Comparison of ENCODE assay signal across 22 cellular contexts in the genomic region with DNA sequence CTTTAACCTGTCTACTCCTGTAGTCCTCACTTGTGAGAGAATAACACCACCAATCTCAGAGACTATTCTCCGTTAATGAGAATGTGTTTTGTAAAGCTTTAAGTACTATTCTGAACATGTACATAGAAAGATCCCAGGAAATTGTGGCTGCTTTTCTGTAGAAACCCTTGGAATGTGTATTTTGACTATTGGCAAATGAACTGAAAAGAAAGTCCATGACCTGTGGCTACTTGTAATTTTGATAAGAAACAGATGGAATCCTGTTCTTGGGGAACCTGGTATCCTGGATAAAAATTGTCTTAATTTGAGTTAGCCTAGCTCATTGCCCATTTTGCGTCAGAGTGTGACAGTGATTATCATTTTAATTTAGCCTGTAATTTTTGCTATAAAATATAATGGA. TPM values are rescaled to one million over a fixed set of nuclear protein-coding genes. Genes with fewer than 3 reads are reported as not detected.
DNase-seq lines count a peak whose midpoint lies in the region; ATAC-seq and TF ChIP-seq lines count a peak whose summit lies in the region.
"Had no signal": no experiment of that assay in that cellular context is flagged by ENCODE, and none has a peak within 500 bp of the region (broad histone marks: within the 10 kb centered on the region; RNA-seq: fewer than 3 reads in every experiment).

No MANE protein-coding gene starts in this region.

- H3K9me3 Mint-ChIP-seq in HFFc6 = no peaks in the 10 kb centered on the region
- H3K9me3 Mint-ChIP-seq: activated CD8-positive, alpha-beta T cell treated with anti-CD3 and anti-CD28 coated beads for 36 hours; activated naive CD4-positive, alpha-beta T cell treated with anti-CD3 and anti-CD28 coated beads for 36 hours; CD8-positive, alpha-beta memory T cell had no signal

- no peaks in the 10 kb centered on the region for H3K27me3 Mint-ChIP-seq in HFFc6 (ENCODE audit: insufficient read depth)
- H3K27me3 Mint-ChIP-seq: activated CD8-positive, alpha-beta T cell treated with anti-CD3 and anti-CD28 coated beads for 36 hours; brain; CD8-positive, alpha-beta memory T cell had no signal

- H3K4me1 Mint-ChIP-seq in HFFc6 (ENCODE audit: low read depth) = peaks cover 28% of the 10 kb centered on the region

- peak overlapping the region; percentile 77 for H3K27ac Mint-ChIP-seq in HFFc6
- H3K27ac Mint-ChIP-seq: activated naive CD4-positive, alpha-beta T cell treated with anti-CD3 and anti-CD28 coated beads for 36 hours had no signal

- DNase-seq in AG08395 (ENCODE audit: low spot score) = peak; percentile 38
- DNase-seq in HFFc6 = peak; percentile 26
- peak; percentile 31 for DNase-seq in astrocyte of the cerebellum (ENCODE audit: low read depth)
- DNase-seq in fibroblast of the aortic adventitia (ENCODE audit: low read depth) = peak; percentile 67
- DNase-seq in GF-D8 (lab: John Stamatoyannopoulos, UW) = no peak
- no peak for DNase-seq in NCI-H345 treated with DMSO at 0.1 percent for 48 hours (lab: John Stamatoyannopoulos, UW; ENCODE audit: unreplicated experiment)
- no peak for DNase-seq in cardiac septum (ENCODE audit: low spot score)
- no peak for DNase-seq in left ventricle myocardium superior
- DNase-seq: activated CD8-positive, alpha-beta T cell treated with anti-CD3 and anti-CD28 coated beads for 36 hours; activated naive CD4-positive, alpha-beta T cell treated with anti-CD3 and anti-CD28 coated beads for 36 hours; CD8-positive, alpha-beta memory T cell; cortex of kidney; foreskin melanocyte; MV-4-11; NCI-H1694 treated with DMSO at 0.1 percent for 48 hours; NCI-H2227 treated with DMSO at 0.1 percent for 48 hours; nucleus accumbens; T1000; testis had no signal

- ATAC-seq in left ventricle myocardium superior = no peak
- ATAC-seq: activated CD8-positive, alpha-beta T cell treated with anti-CD3 and anti-CD28 coated beads for 36 hours; Panc1 had no signal

- intact Hi-C loops in cardiac septum (cut with DNase I) = no loop called here
- intact Hi-C loops in left ventricle myocardium superior (cut with micrococcal nuclease) = no loop called here

- H3K36me3 Mint-ChIP-seq in HFFc6 (ENCODE audit: low read depth) = no peaks in the 10 kb centered on the region; the same call in 1 of the 2 replicates

- peak overlapping the region; percentile 65 for H3K4me3 Mint-ChIP-seq in HFFc6
- H3K4me3 Mint-ChIP-seq: activated CD8-positive, alpha-beta T cell treated with anti-CD3 and anti-CD28 coated beads for 36 hours; activated naive CD4-positive, alpha-beta T cell treated with anti-CD3 and anti-CD28 coated beads for 36 hours; brain; CD8-positive, alpha-beta memory T cell had no signal

- TF ChIP-seq CTCF in HFFc6 (IDR thresholded peaks at IDR 0.05) (no peak), astrocyte of the cerebellum (IDR thresholded peaks at IDR 0.05; ENCODE audit: low read depth, low read length, missing control alignments) (no peak), fibroblast of the aortic adventitia (IDR thresholded peaks at IDR 0.05; ENCODE audit: insufficient read depth, low read length) (no peak)

- in situ Hi-C loops in astrocyte of the cerebellum (cut with HindIII; ENCODE audit: low sequenced_read_pairs) = loop anchor here (5.0 kb wide), 1 partner anchor 36 kb away; no protein-coding TSS in a partner anchor

- no peak overlapping the region for H3K4me3 ChIP-seq in astrocyte of the cerebellum (ENCODE audit: low read depth, low read length)
- no peak overlapping the region for H3K4me3 ChIP-seq in fibroblast of the aortic adventitia (ENCODE audit: low read depth, low read length)
- H3K4me3 ChIP-seq: lung, testis had no signal

RNA-seq across cellular contexts. Expression of gene CTCF, which starts 9.1 kb away (rescaled TPM):
- total RNA-seq in HFFc6 (2021; fragmentation: NEBNext Ultra II Directional; extraction: Animal tissue kit (Norgen Biotek cat#: 25700)) = 10 to 100 TPM; 22.6 to 31.1 (median 29.4) TPM
- total RNA-seq in fibroblast of the aortic adventitia (ENCODE audit: low replicate concordance) = 22.1 and 34.3 TPM in 2 replicates
- total RNA-seq in cardiac septum = 25.6 TPM
- 32.8 TPM for total RNA-seq in left ventricle myocardium superior

RNA-seq across cellular contexts. Expression of gene RIPOR1, which starts 42.8 kb away (rescaled TPM):
- total RNA-seq in HFFc6 (2021; fragmentation: NEBNext Ultra II Directional; extraction: Animal tissue kit (Norgen Biotek cat#: 25700)) = 100 to 1,000 TPM in 1 of 6 experiments, 10 to 100 TPM in 5; 72.2 to 101 (median 82.9) TPM
- total RNA-seq in fibroblast of the aortic adventitia (ENCODE audit: low replicate concordance) (29.3 and 64.7 TPM in 2 replicates), cardiac septum (102 TPM), left ventricle myocardium superior (76.1 TPM)

Comparison
In these comparisons a context has a peak if more than half of its experiments do, and no peak if none do; other contexts are left out.
1. DNase-seq: peak in AG08395 (single experiment), HFFc6 (single experiment), astrocyte of the cerebellum (single experiment) and fibroblast of the aortic adventitia (single experiment); none in GF-D8 (single experiment), NCI-H345 treated with DMSO at 0.1 percent for 48 hours (single experiment), cardiac septum (single experiment) and left ventricle myocardium superior (single experiment).